18 cellular contexts compared by ENCODE assay signal in genomic region chr13:98539655-98540054, GRCh38. TPM values are rescaled to one million over a fixed set of nuclear protein-coding genes. Genes with fewer than 3 reads are reported as not detected.
DNase-seq lines count a peak whose midpoint lies in the region; ATAC-seq and TF ChIP-seq lines count a peak whose summit lies in the region.
"Had no signal": no experiment of that assay in that cellular context is flagged by ENCODE, and none has a peak within 500 bp of the region (broad histone marks: within the 10 kb centered on the region; RNA-seq: fewer than 3 reads in every experiment).

No MANE protein-coding gene starts in this region.

- no peak overlapping the region for H2AFZ ChIP-seq in GM23248

- DNase-seq in DMS 273 (lab: John Stamatoyannopoulos, UW; ENCODE audit: unreplicated experiment) (peak; percentile 3), DMS 273 treated with DMSO at 0.1 percent for 48 hours (lab: John Stamatoyannopoulos, UW) (no peak), GM23248 (peak; percentile 73), progenitor cell of endocrine pancreas (ENCODE audit: low spot score, unreplicated experiment) (no peak), OCI-M1 (lab: John Stamatoyannopoulos, UW) (no peak), SKM-1 treated with dmso at 0.1 percent for 144 hours (lab: John Stamatoyannopoulos, UW; ENCODE audit: unreplicated experiment) (no peak)
- DNase-seq in central memory CD8-positive, alpha-beta T cell (ENCODE audit: low spot score in 2 of 2) = no peak
- DNase-seq in activated CD8-positive, alpha-beta memory T cell treated with anti-CD3 and anti-CD28 coated beads, Interleukin-2, amount 10 ng/mL, durations not matched to agents 7 days and 5 days = no peak
- DNase-seq: activated CD8-positive, alpha-beta T cell treated with anti-CD3 and anti-CD28 coated beads, Interleukin-2, amount 10 ng/mL, durations not matched to agents 7 days and 5 days; activated naive CD8-positive, alpha-beta T cell treated with anti-CD3 and anti-CD28 coated beads, Interleukin-2, amount 10 ng/mL, durations not matched to agents 7 days and 5 days; cerebellar nuclear complex; COR-L47; heart right ventricle; kidney; NCI-H2227 treated with DMSO at 0.1 percent for 48 hours; SK-N-SH; upper lobe of left lung had no signal

- H3K4me3 Mint-ChIP-seq in central memory CD8-positive, alpha-beta T cell = peak overlapping the region; percentile 11
- no peak overlapping the region for H3K4me3 Mint-ChIP-seq in progenitor cell of endocrine pancreas (ENCODE audit: low read depth)
- H3K4me3 Mint-ChIP-seq in activated CD8-positive, alpha-beta memory T cell treated with anti-CD3 and anti-CD28 coated beads, Interleukin-2, amount 10 ng/mL, durations not matched to agents 7 days and 5 days = no peak overlapping the region
- H3K4me3 Mint-ChIP-seq: activated CD8-positive, alpha-beta T cell treated with anti-CD3 and anti-CD28 coated beads, Interleukin-2, amount 10 ng/mL, durations not matched to agents 7 days and 5 days; activated naive CD8-positive, alpha-beta T cell treated with anti-CD3 and anti-CD28 coated beads, Interleukin-2, amount 10 ng/mL, durations not matched to agents 7 days and 5 days had no signal

- H3K27me3 ChIP-seq in GM23248 (replicated peaks; ENCODE audit: insufficient read depth) = no peaks in the 10 kb centered on the region
- H3K27me3 ChIP-seq: heart right ventricle, upper lobe of left lung had no signal

- H3F3A ChIP-seq in GM23248 (ENCODE audit: insufficient read depth) = peaks cover 18% of the 10 kb centered on the region; the same call in 1 of the 2 replicates

- peak overlapping the region; percentile 64 for H3K27ac ChIP-seq in GM23248
- H3K27ac ChIP-seq: 22Rv1, upper lobe of left lung had no signal

- no peak overlapping the region for H3K4me3 ChIP-seq in GM23248
- H3K4me3 ChIP-seq: heart right ventricle, upper lobe of left lung had no signal

- H3K79me2 ChIP-seq in GM23248 (ENCODE audit: insufficient read depth) = peaks cover 100% of the 10 kb centered on the region

- H3K4me2 ChIP-seq in GM23248 (ENCODE audit: unreplicated experiment) = no peak overlapping the region
- H3K4me2 ChIP-seq: SK-N-SH had no signal

- no peak for TF ChIP-seq CTCF in progenitor cell of endocrine pancreas (IDR thresholded peaks at IDR 0.05; ENCODE audit: unreplicated experiment)

- CTCF ChIA-PET in activated CD8-positive, alpha-beta memory T cell treated with anti-CD3 and anti-CD28 coated beads, Interleukin-2, amount 10 ng/mL, durations not matched to agents 7 days and 5 days (lab: Charles Lee) = interaction anchor here (1.3 to 1.7 kb wide), 4 partner anchors 9 to 114 kb away, joined by 3 to 11 read pairs (median 4); partner anchors contain the start of gene STK24

- peaks cover 94% of the 10 kb centered on the region for H3K4me1 Mint-ChIP-seq in central memory CD8-positive, alpha-beta T cell
- H3K4me1 Mint-ChIP-seq in progenitor cell of endocrine pancreas (ENCODE audit: low read depth) = peaks cover 36% of the 10 kb centered on the region
- H3K4me1 Mint-ChIP-seq in activated CD8-positive, alpha-beta memory T cell treated with anti-CD3 and anti-CD28 coated beads, Interleukin-2, amount 10 ng/mL, durations not matched to agents 7 days and 5 days = peaks cover 79% of the 10 kb centered on the region

- ATAC-seq in central memory CD8-positive, alpha-beta T cell (replicated peaks; ENCODE audit: extremely low read depth, poor library complexity, severe bottlenecking) = no peak
- ATAC-seq in activated CD8-positive, alpha-beta memory T cell treated with anti-CD3 and anti-CD28 coated beads, Interleukin-2, amount 10 ng/mL, durations not matched to agents 7 days and 5 days = no peak
- ATAC-seq: activated CD8-positive, alpha-beta T cell treated with anti-CD3 and anti-CD28 coated beads, Interleukin-2, amount 10 ng/mL, durations not matched to agents 7 days and 5 days had no signal

- H4K20me1 ChIP-seq in GM23248 (ENCODE audit: insufficient read depth) = 0 out of 2 replicates have a peak, but pooled peaks cover 2% of the 10 kb centered on the region

- no peaks in the 10 kb centered on the region for H3K9me3 ChIP-seq in GM23248 (ENCODE audit: low read depth)
- H3K9me3 ChIP-seq: heart right ventricle, SK-N-SH, upper lobe of left lung had no signal

- H3K4me1 ChIP-seq in GM23248 (ENCODE audit: insufficient read depth) = peaks cover 59% of the 10 kb centered on the region

- no peaks in the 10 kb centered on the region for H3K27me3 Mint-ChIP-seq in central memory CD8-positive, alpha-beta T cell
- H3K27me3 Mint-ChIP-seq in progenitor cell of endocrine pancreas = no peaks in the 10 kb centered on the region
- no peaks in the 10 kb centered on the region for H3K27me3 Mint-ChIP-seq in activated CD8-positive, alpha-beta memory T cell treated with anti-CD3 and anti-CD28 coated beads, Interleukin-2, amount 10 ng/mL, durations not matched to agents 7 days and 5 days
- H3K27me3 Mint-ChIP-seq: activated naive CD8-positive, alpha-beta T cell treated with anti-CD3 and anti-CD28 coated beads, Interleukin-2, amount 10 ng/mL, durations not matched to agents 7 days and 5 days had no signal

- H3K9me3 Mint-ChIP-seq in central memory CD8-positive, alpha-beta T cell = no peaks in the 10 kb centered on the region
- no peaks in the 10 kb centered on the region for H3K9me3 Mint-ChIP-seq in progenitor cell of endocrine pancreas (ENCODE audit: low read depth)
- no peaks in the 10 kb centered on the region for H3K9me3 Mint-ChIP-seq in activated CD8-positive, alpha-beta memory T cell treated with anti-CD3 and anti-CD28 coated beads, Interleukin-2, amount 10 ng/mL, durations not matched to agents 7 days and 5 days (ENCODE audit: low read depth)
- H3K9me3 Mint-ChIP-seq: activated naive CD8-positive, alpha-beta T cell treated with anti-CD3 and anti-CD28 coated beads, Interleukin-2, amount 10 ng/mL, durations not matched to agents 7 days and 5 days had no signal

- no peaks in the 10 kb centered on the region for H3K36me3 ChIP-seq in GM23248 (ENCODE audit: low read depth)
- H3K36me3 ChIP-seq: upper lobe of left lung had no signal

- H3K36me3 Mint-ChIP-seq in central memory CD8-positive, alpha-beta T cell (ENCODE audit: insufficient read depth) = peaks cover 32% of the 10 kb centered on the region
- H3K36me3 Mint-ChIP-seq in progenitor cell of endocrine pancreas (ENCODE audit: insufficient read depth) = peaks cover 3% of the 10 kb centered on the region
- peaks cover 19% of the 10 kb centered on the region for H3K36me3 Mint-ChIP-seq in activated CD8-positive, alpha-beta memory T cell treated with anti-CD3 and anti-CD28 coated beads, Interleukin-2, amount 10 ng/mL, durations not matched to agents 7 days and 5 days

- peak overlapping the region; percentile 58; the same call in 1 of the 2 replicates for H3K9ac ChIP-seq in GM23248
- H3K9ac ChIP-seq: SK-N-SH had no signal

- no peaks in the 10 kb centered on the region for H3K9me2 ChIP-seq in GM23248 (ENCODE audit: insufficient read depth)
- H3K9me2 ChIP-seq: SK-N-SH had no signal

- in situ Hi-C loops in GM23248 (cut with MboI) = no loop called here

- 46 to 48% methylated on average over 7 of the region's 7 CpGs for WGBS in GM23248 (ENCODE audit: low coverage in 1 of 2, low lambda C conversion rate in 2 of 2, missing lambda C conversion rate in 2 of 2), 2 experiments

- H3K27ac Mint-ChIP-seq in central memory CD8-positive, alpha-beta T cell (ENCODE audit: low read depth) = no peak overlapping the region
- peak overlapping the region; percentile 62 for H3K27ac Mint-ChIP-seq in progenitor cell of endocrine pancreas
- no peak overlapping the region for H3K27ac Mint-ChIP-seq in activated CD8-positive, alpha-beta memory T cell treated with anti-CD3 and anti-CD28 coated beads, Interleukin-2, amount 10 ng/mL, durations not matched to agents 7 days and 5 days
- H3K27ac Mint-ChIP-seq: activated naive CD8-positive, alpha-beta T cell treated with anti-CD3 and anti-CD28 coated beads, Interleukin-2, amount 10 ng/mL, durations not matched to agents 7 days and 5 days had no signal

RNA-seq across cellular contexts. Expression of gene STK24, which starts 37.3 kb away (rescaled TPM):
- 56.7 and 72.4 TPM in 2 replicates for total RNA-seq in GM23248 (2014; rRNA removed; shearing (Covaris generic))
- polyA plus RNA-seq in GM23248 (2016; fragmentation: Nextera tagmentation; extraction: Ambion mirVana) = 10.8 and 11.1 TPM in 2 replicates
- total RNA-seq in progenitor cell of endocrine pancreas = 105 and 113 TPM in 2 replicates
- total RNA-seq in activated CD8-positive, alpha-beta memory T cell treated with anti-CD3 and anti-CD28 coated beads, Interleukin-2, amount 10 ng/mL, durations not matched to agents 7 days and 5 days = 100 to 1,000 TPM; 134 to 148 TPM

Comparison
In these comparisons a context has a peak if more than half of its experiments do, and no peak if none do; other contexts are left out.
1. DNase-seq: peak in DMS 273 (single experiment) and GM23248 (single experiment); none in DMS 273 treated with DMSO at 0.1 percent for 48 hours (single experiment), central memory CD8-positive, alpha-beta T cell (0 of 2), progenitor cell of endocrine pancreas (single experiment), OCI-M1 (single experiment), activated CD8-positive, alpha-beta memory T cell treated with anti-CD3 and anti-CD28 coated beads, Interleukin-2, amount 10 ng/mL, durations not matched to agents 7 days and 5 days (single experiment) and SKM-1 treated with dmso at 0.1 percent for 144 hours (single experiment).